Comparison of ENCODE assay signal across 19 cellular contexts in the genomic region with DNA sequence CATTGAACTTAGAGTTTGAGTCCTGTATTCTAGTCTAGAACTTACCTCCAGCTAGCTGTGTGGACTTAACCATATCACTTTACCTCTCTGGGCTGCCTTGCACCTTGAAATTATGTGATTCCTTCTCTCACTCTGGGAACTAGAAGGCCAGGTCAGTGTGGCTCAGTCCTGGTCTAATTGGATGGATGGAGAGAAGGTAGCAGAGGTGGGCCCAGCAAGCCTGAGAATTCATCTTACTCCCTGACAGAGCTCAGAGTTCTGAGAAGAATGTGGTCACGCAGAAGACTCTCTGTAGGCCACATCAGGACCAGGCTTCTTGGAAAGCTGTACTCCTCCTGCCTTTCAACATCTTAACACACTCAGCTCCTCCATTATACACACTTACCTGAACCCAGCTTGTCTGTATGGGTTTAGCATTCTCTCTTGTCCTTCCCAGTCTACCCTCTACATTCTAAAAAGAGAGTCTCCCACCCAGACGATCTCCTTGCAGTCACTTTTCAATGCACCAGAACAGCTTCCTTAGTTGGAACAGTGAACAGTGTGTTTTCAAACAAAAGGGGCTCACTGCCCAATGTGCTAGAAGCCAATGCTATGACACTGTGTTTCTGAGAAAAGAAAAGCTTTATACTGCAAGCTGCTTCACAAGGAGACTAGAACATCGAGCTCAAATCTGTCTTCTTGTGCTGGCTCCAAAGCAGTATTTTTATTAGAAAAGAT.
DNase-seq lines count a peak whose midpoint lies in the region; ATAC-seq and TF ChIP-seq lines count a peak whose summit lies in the region.
"Had no signal": no experiment of that assay in that cellular context is flagged by ENCODE, and none has a peak within 500 bp of the region (broad histone marks: within the 10 kb centered on the region; RNA-seq: fewer than 3 reads in every experiment).

No MANE protein-coding gene starts in this region.

- H2BK120ac ChIP-seq in mesendoderm (ENCODE audit: low read depth, low read length), result no peak overlapping the region

- no peaks in the 10 kb centered on the region for H4K20me1 ChIP-seq in MM.1S (ENCODE audit: insufficient read depth, low read length)

- H3K79me2 ChIP-seq in MM.1S (ENCODE audit: low read length) (no peaks in the 10 kb centered on the region), mesendoderm (ENCODE audit: control insufficient read depth, insufficient read depth, low read length) (no peaks in the 10 kb centered on the region)

- H3K9ac ChIP-seq in MM.1S (ENCODE audit: low read length) (no peak overlapping the region), mesendoderm (ENCODE audit: low read length) (no peak overlapping the region)

- H2BK5ac ChIP-seq in mesendoderm (ENCODE audit: low read length), result no peak overlapping the region

- no peak overlapping the region for H4K8ac ChIP-seq in mesendoderm (ENCODE audit: low read depth, low read length)

- H3K79me1 ChIP-seq in mesendoderm (ENCODE audit: low read length), result no peaks in the 10 kb centered on the region

- no peak overlapping the region for H3K4me2 ChIP-seq in MM.1S (ENCODE audit: low read depth, low read length)
- H3K4me2 ChIP-seq in mesendoderm (ENCODE audit: low read length), result no peak overlapping the region

- no peak for TF ChIP-seq POLR2A in sigmoid colon (IDR thresholded peaks at IDR 0.05)

- H3K56ac ChIP-seq in mesendoderm (ENCODE audit: low read length), result no peak overlapping the region

- no peak overlapping the region for H3K4ac ChIP-seq in mesendoderm (ENCODE audit: low read depth, low read length)

- H2BK15ac ChIP-seq in mesendoderm (replicated peaks; ENCODE audit: low read depth), result no peak overlapping the region

- no peak overlapping the region for H3K18ac ChIP-seq in mesendoderm (ENCODE audit: low read length)

- DNase-seq in MM.1S (no peak), dorsolateral prefrontal cortex (peak in 2 of 10 donors; percentile 68 to 84), sigmoid colon (no peak), mesendoderm (no peak), NCI-H2196 (lab: John Stamatoyannopoulos, UW; ENCODE audit: unreplicated experiment) (no peak), GM13976 (ENCODE audit: low spot score) (no peak)
- DNase-seq: activated CD4-positive, alpha-beta T cell treated with anti-CD3 and anti-CD28 coated beads for 36 hours; activated T-cell treated with anti-CD3 and anti-CD28 coated beads, Interleukin-2, amount 50 U/mL, for 48 hours; Calu3; colonic mucosa; esophagus squamous epithelium; GF-D8; NCI-H2081; NCI-H748 treated with DMSO at 0.1 percent for 48 hours; stimulated activated CD4-positive, alpha-beta T cell treated with anti-CD3 and anti-CD28 coated beads, Interleukin-12 subunit alpha, Interleukin-12 subunit beta, amount 100 ng/mL, for 4 hours; T-helper 17 cell had no signal

- no peak overlapping the region for H4K5ac ChIP-seq in mesendoderm (ENCODE audit: low read length)

- ATAC-seq in GM18498 (IDR thresholded peaks at IDR 0.05; ENCODE audit: unreplicated experiment), result no peak
- ATAC-seq: activated CD4-positive, alpha-beta T cell treated with anti-CD3 and anti-CD28 coated beads for 36 hours; T-helper 17 cell had no signal

- no peaks in the 10 kb centered on the region for H3K27me3 ChIP-seq in MM.1S (replicated peaks; ENCODE audit: insufficient read depth, low read length)
- H3K27me3 ChIP-seq in dorsolateral prefrontal cortex, result no peaks in the 10 kb centered on the region
- no peaks in the 10 kb centered on the region for H3K27me3 ChIP-seq in layer of hippocampus (ENCODE audit: control insufficient read depth, insufficient read depth, low read length)
- no peaks in the 10 kb centered on the region for H3K27me3 ChIP-seq in sigmoid colon
- no peaks in the 10 kb centered on the region for H3K27me3 ChIP-seq in mesendoderm (ENCODE audit: insufficient read depth, low read length, poor library complexity)
- H3K27me3 ChIP-seq: colonic mucosa, esophagus squamous epithelium had no signal

- 87 to 88% methylated on average over 3 of the region's 3 CpGs for WGBS in sigmoid colon, 2 donors
- WGBS in mesendoderm (ENCODE audit: extremely low coverage, insufficient coverage, low lambda C conversion rate), result no CpG with 5 or more reads among the region's 3 CpGs

- TF ChIP-seq CTCF in MM.1S (IDR thresholded peaks at IDR 0.05; ENCODE audit: low read length), result no peak
- no peak for TF ChIP-seq CTCF in dorsolateral prefrontal cortex (IDR thresholded peaks at IDR 0.05 in 54 of 56, conservative IDR thresholded peaks at IDR 0.05 in 2 of 56; ENCODE audit: low read depth in 1 of 56, partially characterized antibody in 56 of 56)
- no peak for TF ChIP-seq CTCF in sigmoid colon (IDR thresholded peaks at IDR 0.05)
- TF ChIP-seq CTCF in GM13976 (IDR thresholded peaks at IDR 0.05; ENCODE audit: borderline replicate concordance, control extremely low read depth, extremely low read depth, insufficient read depth, missing control alignments), result no peak

- no peak overlapping the region for H3K23ac ChIP-seq in mesendoderm (ENCODE audit: low read length)

- no peaks in the 10 kb centered on the region for H3K9me2 ChIP-seq in MM.1S (replicated peaks; ENCODE audit: insufficient read depth, low read length)

- H3K36me3 ChIP-seq in MM.1S (replicated peaks; ENCODE audit: insufficient read depth, low read length) (no peaks in the 10 kb centered on the region), sigmoid colon (no peaks in the 10 kb centered on the region), mesendoderm (ENCODE audit: control insufficient read depth, insufficient read depth, low read length) (no peaks in the 10 kb centered on the region)
- H3K36me3 ChIP-seq: colonic mucosa, esophagus squamous epithelium had no signal

- no peak for TF ChIP-seq EP300 in sigmoid colon (IDR thresholded peaks at IDR 0.05)

- no peak overlapping the region for H2AK5ac ChIP-seq in mesendoderm (ENCODE audit: low read length)

- H3K27ac ChIP-seq in MM.1S (ENCODE audit: low read length), result no peak overlapping the region
- peak overlapping the region; percentile 76 to 99 (median 97) for H3K27ac ChIP-seq in dorsolateral prefrontal cortex
- peak overlapping the region; percentile 92 for H3K27ac ChIP-seq in layer of hippocampus (ENCODE audit: low read depth, low read length)
- peak overlapping the region in 3 of 4 donors; percentile 45 to 66 (median 58) for H3K27ac ChIP-seq in sigmoid colon
- no peak overlapping the region for H3K27ac ChIP-seq in mesendoderm (ENCODE audit: low read depth, low read length)
- H3K27ac ChIP-seq: colonic mucosa, RWPE1 had no signal

- 0 out of 2 replicates have a peak overlapping the region, but pooled peaks have one; percentile 9 for H2AFZ ChIP-seq in MM.1S (ENCODE audit: low read length)

- H3K9me3 ChIP-seq in MM.1S (replicated peaks; ENCODE audit: insufficient read depth, low read length) (no peaks in the 10 kb centered on the region), sigmoid colon (peaks cover 0 to 3% (median 0%) of the 10 kb centered on the region in 4 donors)
- H3K9me3 ChIP-seq: colonic mucosa had no signal

- H3K4me3 ChIP-seq in MM.1S (ENCODE audit: low read length), result no peak overlapping the region
- peak overlapping the region in 33 of 59 donors; percentile 0 to 54 (median 15) for H3K4me3 ChIP-seq in dorsolateral prefrontal cortex
- H3K4me3 ChIP-seq in sigmoid colon, result no peak overlapping the region
- no peak overlapping the region for H3K4me3 ChIP-seq in mesendoderm (ENCODE audit: low read length)
- H3K4me3 ChIP-seq: colonic mucosa, esophagus squamous epithelium had no signal

- no peaks in the 10 kb centered on the region for H3F3A ChIP-seq in MM.1S (ENCODE audit: insufficient read depth, low read length)

- in situ Hi-C loops in GM13976 (cut with MboI; ENCODE audit: low sequenced_read_pairs, unreplicated experiment), result no loop called here

- intact Hi-C loops in dorsolateral prefrontal cortex (cut with DNase I) (loop anchor here (1.0 to 2.0 kb wide), 4 partner anchors 13 to 59 kb away; no protein-coding TSS in a partner anchor), sigmoid colon (cut with DNase I) (loop anchor here (5.0 kb wide), 1 partner anchor 50 kb away; no protein-coding TSS in a partner anchor)

- no peaks in the 10 kb centered on the region for H3K4me1 ChIP-seq in MM.1S (ENCODE audit: low read length)
- peaks cover 0 to 5% (median 0%) of the 10 kb centered on the region in 4 donors for H3K4me1 ChIP-seq in sigmoid colon
- H3K4me1 ChIP-seq in mesendoderm (ENCODE audit: control insufficient read depth, low read depth, low read length), result no peaks in the 10 kb centered on the region
- H3K4me1 ChIP-seq: colonic mucosa had no signal

Comparison
In these comparisons a context has a peak if more than half of its experiments do, and no peak if none do; other contexts are left out.
1. H3K27ac ChIP-seq: peak in dorsolateral prefrontal cortex (59 of 59), layer of hippocampus (single experiment) and sigmoid colon (3 of 4); none in MM.1S (single experiment) and mesendoderm (single experiment).
2. H3K4me3 ChIP-seq: peak in dorsolateral prefrontal cortex (33 of 59); none in MM.1S (single experiment), sigmoid colon (0 of 4) and mesendoderm (single experiment).